ENCODE assay signal across 20 cellular contexts in genomic region chr20:8720089-8720488, GRCh38.
A peak's percentile ranks its signal among the peaks of the same experiment; 100 is the strongest.
DNase-seq lines count a peak whose midpoint lies in the region; ATAC-seq and TF ChIP-seq lines count a peak whose summit lies in the region.
"Had no signal": no experiment of that assay in that cellular context is flagged by ENCODE, and none has a peak within 500 bp of the region (broad histone marks: within the 10 kb centered on the region; RNA-seq: fewer than 3 reads in every experiment).

No MANE protein-coding gene starts in this region.

- no peak for TF ChIP-seq RAD21 in IMR-90 (IDR thresholded peaks at IDR 0.05; ENCODE audit: low read length)

- CTCF ChIA-PET in IMR-90 (lab: Yijun Ruan, JAX): interaction anchor here (1.3 to 3.6 kb wide), 3 partner anchors 332 to 784 kb away, joined by 9 to 73 read pairs (median 49); no protein-coding TSS in a partner anchor

- no peaks in the 10 kb centered on the region for H3K4me1 ChIP-seq in IMR-90 (ENCODE audit: control insufficient read depth, insufficient read depth, low read length)
- H3K4me1 ChIP-seq in right lobe of liver: peaks cover 0 to 13% (median 0%) of the 10 kb centered on the region in 4 donors
- H3K4me1 ChIP-seq: adrenal gland, lower lobe of right lung, parathyroid adenoma, tibial artery had no signal

- no peak overlapping the region for H3K4ac ChIP-seq in IMR-90 (ENCODE audit: low read depth, low read length)

- TF ChIP-seq CTCF in IMR-90 (conservative IDR thresholded peaks at IDR 0.05; ENCODE audit: low read depth, low read length) (no peak), choroid plexus epithelial cell (conservative IDR thresholded peaks at IDR 0.05; ENCODE audit: low read depth, low read length) (no peak), right lobe of liver (IDR thresholded peaks at IDR 0.05) (no peak)

- no peak overlapping the region for H3K4me3 ChIP-seq in IMR-90 (ENCODE audit: insufficient read depth, low read depth, low read length)
- no peak overlapping the region for H3K4me3 ChIP-seq in choroid plexus epithelial cell (ENCODE audit: low read depth, low read length)
- no peak overlapping the region for H3K4me3 ChIP-seq in right lobe of liver
- H3K4me3 ChIP-seq: adrenal gland, lower lobe of right lung, tibial artery had no signal

- H2AFZ ChIP-seq in IMR-90 (replicated peaks; ENCODE audit: low read length, poor library complexity): no peak overlapping the region
- H2AFZ ChIP-seq: parathyroid adenoma had no signal

- H3K79me1 ChIP-seq in IMR-90 (ENCODE audit: low read depth in 1 of 2, low read length in 2 of 2): no peaks in the 10 kb centered on the region

- in situ Hi-C loops in IMR-90 (cut with MboI; ENCODE audit: low sequenced_read_pairs): loop anchor here (5.0 to 25.0 kb wide), 4 partner anchors 308 to 788 kb away; no protein-coding TSS in a partner anchor

- no peak overlapping the region for H2BK120ac ChIP-seq in IMR-90 (ENCODE audit: low read depth, low read length)

- H3K27ac ChIP-seq in IMR-90 (ENCODE audit: insufficient read depth, low read length) (no peak overlapping the region), right lobe of liver (peak overlapping the region in 1 of 3 donors; percentile 59), substantia nigra (ENCODE audit: low read depth, low read length, poor library complexity, severe bottlenecking) (no peak overlapping the region)
- H3K27ac ChIP-seq: adrenal gland, C4-2B, lower lobe of right lung, parathyroid adenoma, tibial artery had no signal

- H3K14ac ChIP-seq in IMR-90 (replicated peaks; ENCODE audit: low read depth, low read length): no peak overlapping the region

- POLR2A ChIA-PET in IMR-90 (lab: Charles Lee; ENCODE audit: unreplicated experiment): interaction anchor here (0.6 kb wide), 1 partner anchor 673 kb away, joined by 8 read pairs; no protein-coding TSS in a partner anchor

- H2BK5ac ChIP-seq in IMR-90 (ENCODE audit: low read depth, low read length, poor library complexity, severe bottlenecking): no peak overlapping the region

- H3K27me3 ChIP-seq in IMR-90 (ENCODE audit: control insufficient read depth, insufficient read depth, low read length): no peaks in the 10 kb centered on the region
- H3K27me3 ChIP-seq in right lobe of liver: no peaks in the 10 kb centered on the region
- H3K27me3 ChIP-seq: adrenal gland, tibial artery had no signal

- H3K18ac ChIP-seq in IMR-90 (ENCODE audit: low read depth, low read length): no peak overlapping the region

- no peaks in the 10 kb centered on the region for H4K20me1 ChIP-seq in IMR-90 (ENCODE audit: insufficient read depth, low read length)

- dilution Hi-C loops in IMR-90 (cut with HindIII; ENCODE audit: low sequenced_read_pairs, unreplicated experiment): no loop called here

- H2BK15ac ChIP-seq in IMR-90 (ENCODE audit: low read depth, low read length): no peak overlapping the region

- H2AK5ac ChIP-seq in IMR-90 (ENCODE audit: low read depth, low read length): no peak overlapping the region

- no peak overlapping the region for H2AK9ac ChIP-seq in IMR-90 (replicated peaks; ENCODE audit: low read depth, low read length, poor library complexity)

- no peak overlapping the region for H3K56ac ChIP-seq in IMR-90 (ENCODE audit: extremely low read depth, insufficient read depth, low read length)

- DNase-seq in Ammon's horn (ENCODE audit: low spot score): peak; percentile 46
- no peak for DNase-seq in IMR-90
- DNase-seq in choroid plexus epithelial cell (ENCODE audit: low read depth): peak; percentile 26
- no peak for DNase-seq in right lobe of liver
- DNase-seq in dedifferentiated amniotic fluid mesenchymal stem cell (ENCODE audit: extremely low spot score): no peak
- no peak for DNase-seq in substantia nigra (lab: John Stamatoyannopoulos, UW)
- no peak for DNase-seq in COLO668 (lab: John Stamatoyannopoulos, UW; ENCODE audit: unreplicated experiment)
- DNase-seq: activated CD4-positive, alpha-beta T cell treated with anti-CD3 and anti-CD28 coated beads for 1 hour; activated CD8-positive, alpha-beta memory T cell treated with anti-CD3 and anti-CD28 coated beads, Interleukin-2, amount 10 ng/mL, durations not matched to agents 7 days and 5 days; adrenal gland; cerebellar nuclear complex; DND-41; lower lobe of right lung; SK-N-SH; tibial artery had no signal

- no peak overlapping the region for H3K4me2 ChIP-seq in IMR-90 (ENCODE audit: low read depth, low read length)
- H3K4me2 ChIP-seq: SK-N-SH had no signal

- H3K9me3 ChIP-seq in IMR-90 (ENCODE audit: control insufficient read depth, insufficient read depth, low read length) (no peaks in the 10 kb centered on the region), right lobe of liver (no peaks in the 10 kb centered on the region)
- H3K9me3 ChIP-seq: adrenal gland, lower lobe of right lung, SK-N-SH, tibial artery had no signal

- no peak for ATAC-seq in IMR-90 (ENCODE audit: low read depth)
- peak; percentile 65 to 75 (median 70) for ATAC-seq in right lobe of liver
- ATAC-seq: activated CD8-positive, alpha-beta memory T cell treated with anti-CD3 and anti-CD28 coated beads, Interleukin-2, amount 10 ng/mL, durations not matched to agents 7 days and 5 days; HCT116; lower lobe of right lung; Panc1; stimulated activated effector memory CD8-positive, alpha-beta T cell treated with anti-CD3 and anti-CD28 coated beads, Interleukin-12 subunit alpha, Interleukin-12 subunit beta, amount 100 ng/mL, for 72 hours had no signal

- H3K9me1 ChIP-seq in IMR-90 (ENCODE audit: insufficient read depth, low read length): no peaks in the 10 kb centered on the region

- intact Hi-C loops in IMR-90 (cut with micrococcal nuclease): loop anchor here (2.0 to 5.0 kb wide), 3 partner anchors 183 to 1953 kb away; partner anchors contain the start of gene BMP2
- intact Hi-C loops in right lobe of liver (cut with DNase I): loop anchor here in 1 of 2 donors (10.0 kb wide), 1 partner anchor 675 kb away; no protein-coding TSS in a partner anchor

- no peak overlapping the region for H4K8ac ChIP-seq in IMR-90 (ENCODE audit: low read depth in 2 of 2, low read length in 2 of 2)

- no peaks in the 10 kb centered on the region; the same call in 1 of the 2 replicates for H3K36me3 ChIP-seq in IMR-90 (ENCODE audit: control insufficient read depth, insufficient read depth, low read length)
- no peaks in the 10 kb centered on the region for H3K36me3 ChIP-seq in right lobe of liver
- H3K36me3 ChIP-seq: adrenal gland, lower lobe of right lung, tibial artery had no signal

- H3K9ac ChIP-seq in IMR-90 (ENCODE audit: low read depth, low read length): no peak overlapping the region; the same call in 1 of the 2 replicates
- H3K9ac ChIP-seq: parathyroid adenoma, SK-N-SH had no signal

- no peak overlapping the region for H3K23ac ChIP-seq in IMR-90 (ENCODE audit: low read depth, low read length)

- H4K91ac ChIP-seq in IMR-90 (ENCODE audit: insufficient read depth, low read depth, low read length): no peak overlapping the region

- no peak for TF ChIP-seq POLR2A in IMR-90 (IDR thresholded peaks at IDR 0.05; ENCODE audit: low read depth, low read length)
- TF ChIP-seq POLR2A in right lobe of liver (IDR thresholded peaks at IDR 0.05): no peak

- WGBS in IMR-90 (ENCODE audit: extremely low coverage in 2 of 2, insufficient read length in 1 of 2), 2 experiments: 80% methylated on average over 1 of the region's 4 CpGs; no CpG with 5 or more reads in 1 of the 2 experiments
- WGBS in right lobe of liver (ENCODE audit: insufficient coverage, low coverage, low lambda C conversion rate, missing lambda C conversion rate): 14% methylated on average over 4 of the region's 4 CpGs

- H4K5ac ChIP-seq in IMR-90 (ENCODE audit: low read depth, low read length): no peak overlapping the region

- H2BK20ac ChIP-seq in IMR-90 (ENCODE audit: low read depth, low read length): 0 out of 2 replicates have a peak overlapping the region, but pooled peaks have one; percentile 14

- BruUV-seq in IMR-90 (replicated peaks; lab: Mats Ljungman, UMichigan): no TSS peak

TF ChIP-seq in IMR-90, 13 proteins besides CTCF, POLR2A, EP300 and RAD21:
- TF ChIP-seq CEBPB (IDR thresholded peaks at IDR 0.05; ENCODE audit: low read depth, low read length) (peak; percentile 67), BHLHE40 (IDR thresholded peaks at IDR 0.05; ENCODE audit: low read depth, low read length) (no peak)

Comparison
In these comparisons a context has a peak if more than half of its experiments do, and no peak if none do; other contexts are left out.
1. DNase-seq: peak in Ammon's horn (single experiment) and choroid plexus epithelial cell (single experiment); none in IMR-90 (single experiment), right lobe of liver (0 of 3), dedifferentiated amniotic fluid mesenchymal stem cell (single experiment), substantia nigra (0 of 49) and COLO668 (single experiment).